In the genomic region with DNA sequence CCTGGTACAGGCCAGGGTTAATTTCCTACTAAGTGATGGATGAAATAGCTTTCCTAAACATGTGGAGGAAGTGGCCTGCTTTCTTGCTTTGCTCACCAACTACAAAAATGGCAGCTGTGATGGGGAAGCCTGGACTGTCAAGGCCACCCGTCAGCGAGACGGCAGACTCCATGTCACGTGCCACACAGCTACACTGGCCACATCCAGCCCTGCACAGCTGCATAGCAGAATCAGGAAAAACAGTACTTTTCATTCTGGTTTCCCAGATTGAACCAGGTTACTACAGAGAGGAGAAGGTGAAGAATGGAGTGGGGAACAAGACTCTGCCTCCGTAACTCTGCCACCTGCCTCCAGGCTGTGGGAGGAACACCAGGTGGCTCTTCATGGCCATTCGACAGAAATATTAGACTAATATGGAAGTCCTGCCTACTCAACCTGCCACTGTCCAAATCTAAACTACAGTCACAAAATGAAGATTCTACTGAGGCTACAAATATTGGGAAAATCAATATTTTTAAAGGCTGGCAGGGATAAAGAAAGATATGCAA, we compare ENCODE assay signal across 26 cellular contexts.
"Had no signal": no experiment of that assay in that cellular context is flagged by ENCODE, and none has a peak within 500 bp of the region (broad histone marks: within the 10 kb centered on the region; RNA-seq: fewer than 3 reads in every experiment).

No MANE protein-coding gene starts in this region.

- H3K4me1 Mint-ChIP-seq: activated CD4-positive, alpha-beta T cell treated with anti-CD3 and anti-CD28 coated beads for 36 hours; activated CD4-positive, alpha-beta T cell treated with anti-CD3 and anti-CD28 coated beads, Interleukin-2, amount 10 ng/mL, durations not matched to agents 24 days and 14 days; activated CD8-positive, alpha-beta memory T cell treated with anti-CD3 and anti-CD28 coated beads, Interleukin-2, amount 10 ng/mL, durations not matched to agents 7 days and 5 days; activated naive CD4-positive, alpha-beta T cell treated with anti-CD3 and anti-CD28 coated beads, Interleukin-2, amount 10 ng/mL, durations not matched to agents 7 days and 5 days; activated naive CD8-positive, alpha-beta T cell treated with anti-CD3 and anti-CD28 coated beads, Interleukin-2, amount 10 ng/mL, durations not matched to agents 7 days and 5 days had no signal

- H3K4me1 ChIP-seq: colonic mucosa had no signal

- H3K36me3 Mint-ChIP-seq: activated CD4-positive, alpha-beta memory T cell treated with anti-CD3 and anti-CD28 coated beads for 36 hours; activated CD8-positive, alpha-beta memory T cell treated with anti-CD3 and anti-CD28 coated beads, Interleukin-2, amount 10 ng/mL, durations not matched to agents 7 days and 5 days; activated naive CD4-positive, alpha-beta T cell treated with anti-CD3 and anti-CD28 coated beads, Interleukin-2, amount 10 ng/mL, durations not matched to agents 7 days and 5 days; activated naive CD4-positive, alpha-beta T cell treated with anti-CD3 and anti-CD28 coated beads, Interleukin-2, amount 50 U/mL, for 72 hours; activated naive CD8-positive, alpha-beta T cell treated with anti-CD3 and anti-CD28 coated beads, Interleukin-2, amount 10 ng/mL, durations not matched to agents 7 days and 5 days had no signal

- H3K27me3 Mint-ChIP-seq: activated CD4-positive, alpha-beta memory T cell treated with anti-CD3 and anti-CD28 coated beads for 36 hours; activated CD4-positive, alpha-beta T cell treated with anti-CD3 and anti-CD28 coated beads, Interleukin-2, amount 10 ng/mL, durations not matched to agents 24 days and 14 days; activated CD8-positive, alpha-beta memory T cell treated with anti-CD3 and anti-CD28 coated beads, Interleukin-2, amount 10 ng/mL, durations not matched to agents 7 days and 5 days; activated naive CD4-positive, alpha-beta T cell treated with anti-CD3 and anti-CD28 coated beads, Interleukin-2, amount 10 ng/mL, durations not matched to agents 7 days and 5 days; activated naive CD8-positive, alpha-beta T cell treated with anti-CD3 and anti-CD28 coated beads, Interleukin-2, amount 10 ng/mL, durations not matched to agents 7 days and 5 days had no signal

- H3K4me3 ChIP-seq: cardiac muscle cell, colonic mucosa had no signal

- H3K27me3 ChIP-seq: cardiac muscle cell, colonic mucosa had no signal

- H3K27ac ChIP-seq: cardiac muscle cell, colonic mucosa, epithelial cell of prostate had no signal

- H3K9me3 ChIP-seq: colonic mucosa had no signal

- H3K36me3 ChIP-seq: cardiac muscle cell, colonic mucosa had no signal

- ATAC-seq: activated CD4-positive, alpha-beta T cell treated with anti-CD3 and anti-CD28 coated beads for 36 hours; activated CD8-positive, alpha-beta memory T cell treated with anti-CD3 and anti-CD28 coated beads, Interleukin-2, amount 10 ng/mL, durations not matched to agents 7 days and 5 days; activated CD8-positive, alpha-beta T cell treated with anti-CD3 and anti-CD28 coated beads, Interleukin-2, amount 10 ng/mL, durations not matched to agents 7 days and 5 days; activated naive CD4-positive, alpha-beta T cell treated with anti-CD3 and anti-CD28 coated beads, Interleukin-2, amount 50 U/mL, for 72 hours; activated T-cell treated with anti-CD3 and anti-CD28 coated beads, Interleukin-2, amount 50 U/mL, for 72 hours had no signal

- DNase-seq: activated CD4-positive, alpha-beta memory T cell treated with anti-CD3 and anti-CD28 coated beads for 36 hours; activated CD4-positive, alpha-beta T cell treated with anti-CD3 and anti-CD28 coated beads for 36 hours; activated CD4-positive, alpha-beta T cell treated with anti-CD3 and anti-CD28 coated beads, Interleukin-2, amount 10 ng/mL, durations not matched to agents 24 days and 14 days; activated CD4-positive, CD25-positive, alpha-beta regulatory T cell; activated CD4-positive, CD25-positive, alpha-beta regulatory T cell treated with anti-CD3 and anti-CD28 coated beads, Interleukin-2, amount 50 U/mL, for 72 hours; activated CD8-positive, alpha-beta memory T cell treated with anti-CD3 and anti-CD28 coated beads, Interleukin-2, amount 10 ng/mL, durations not matched to agents 7 days and 5 days; activated CD8-positive, alpha-beta memory T cell treated with anti-CD3 and anti-CD28 coated beads, Interleukin-2, amount 50 U/mL, for 4 hours; activated CD8-positive, alpha-beta T cell treated with anti-CD3 and anti-CD28 coated beads, Interleukin-2, amount 10 ng/mL, durations not matched to agents 7 days and 5 days; activated gamma-delta T cell; activated naive CD4-positive, alpha-beta T cell; activated naive CD4-positive, alpha-beta T cell treated with anti-CD3 and anti-CD28 coated beads, Interleukin-2, amount 10 ng/mL, durations not matched to agents 7 days and 5 days; activated naive CD8-positive, alpha-beta T cell treated with anti-CD3 and anti-CD28 coated beads, Interleukin-2, amount 10 ng/mL, durations not matched to agents 7 days and 5 days; activated T-cell treated with anti-CD3 and anti-CD28 coated beads, Interleukin-2, amount 50 U/mL, for 1 hour; activated T-cell treated with anti-CD3 and anti-CD28 coated beads, Interleukin-2, amount 50 U/mL, for 72 hours; amniotic stem cell; anterior cingulate cortex; central memory CD4-positive, alpha-beta T cell; cerebellar nuclear complex; colonic mucosa; effector CD8-positive, alpha-beta T cell; foreskin fibroblast; head of caudate nucleus; T-helper 2 cell had no signal

- H3K4me3 Mint-ChIP-seq: activated CD4-positive, alpha-beta memory T cell treated with anti-CD3 and anti-CD28 coated beads for 36 hours; activated CD4-positive, alpha-beta T cell treated with anti-CD3 and anti-CD28 coated beads for 36 hours; activated CD4-positive, alpha-beta T cell treated with anti-CD3 and anti-CD28 coated beads, Interleukin-2, amount 10 ng/mL, durations not matched to agents 24 days and 14 days; activated CD8-positive, alpha-beta memory T cell treated with anti-CD3 and anti-CD28 coated beads, Interleukin-2, amount 10 ng/mL, durations not matched to agents 7 days and 5 days; activated CD8-positive, alpha-beta T cell treated with anti-CD3 and anti-CD28 coated beads, Interleukin-2, amount 10 ng/mL, durations not matched to agents 7 days and 5 days; activated naive CD4-positive, alpha-beta T cell treated with anti-CD3 and anti-CD28 coated beads, Interleukin-2, amount 10 ng/mL, durations not matched to agents 7 days and 5 days; activated naive CD8-positive, alpha-beta T cell treated with anti-CD3 and anti-CD28 coated beads, Interleukin-2, amount 10 ng/mL, durations not matched to agents 7 days and 5 days; activated T-cell treated with anti-CD3 and anti-CD28 coated beads, Interleukin-2, amount 50 U/mL, for 72 hours had no signal

- H3K27ac Mint-ChIP-seq: activated CD4-positive, alpha-beta memory T cell treated with anti-CD3 and anti-CD28 coated beads for 36 hours; activated CD4-positive, alpha-beta T cell treated with anti-CD3 and anti-CD28 coated beads for 36 hours; activated CD4-positive, alpha-beta T cell treated with anti-CD3 and anti-CD28 coated beads, Interleukin-2, amount 10 ng/mL, durations not matched to agents 24 days and 14 days; activated CD8-positive, alpha-beta memory T cell treated with anti-CD3 and anti-CD28 coated beads, Interleukin-2, amount 10 ng/mL, durations not matched to agents 7 days and 5 days; activated CD8-positive, alpha-beta T cell treated with anti-CD3 and anti-CD28 coated beads, Interleukin-2, amount 10 ng/mL, durations not matched to agents 7 days and 5 days; activated naive CD4-positive, alpha-beta T cell treated with anti-CD3 and anti-CD28 coated beads, Interleukin-2, amount 10 ng/mL, durations not matched to agents 7 days and 5 days; activated naive CD4-positive, alpha-beta T cell treated with anti-CD3 and anti-CD28 coated beads, Interleukin-2, amount 50 U/mL, for 72 hours; activated naive CD8-positive, alpha-beta T cell treated with anti-CD3 and anti-CD28 coated beads, Interleukin-2, amount 10 ng/mL, durations not matched to agents 7 days and 5 days; activated T-cell treated with anti-CD3 and anti-CD28 coated beads, Interleukin-2, amount 50 U/mL, for 72 hours had no signal

- H3K9me3 Mint-ChIP-seq: activated CD4-positive, alpha-beta T cell treated with anti-CD3 and anti-CD28 coated beads, Interleukin-2, amount 10 ng/mL, durations not matched to agents 24 days and 14 days had no signal
